ENCODE assay signal across 8 cellular contexts in genomic region chr16:68116256-68116853, GRCh38. TPM values are rescaled to one million over a fixed set of nuclear protein-coding genes. Genes with fewer than 3 reads are reported as not detected.
DNase-seq lines count a peak whose midpoint lies in the region; ATAC-seq, FAIRE-seq and TF ChIP-seq lines count a peak whose summit lies in the region.

No MANE protein-coding gene starts in this region.

- H3K27me3 Mint-ChIP-seq in nephron (ENCODE audit: low read depth) = no peaks in the 10 kb centered on the region

- TF ChIP-seq CTCF in bronchial epithelial cell (IDR thresholded peaks at IDR 0.05; ENCODE audit: insufficient read depth, low read length, severe bottlenecking) (peak; percentile 38), nephron (IDR thresholded peaks at IDR 0.05; ENCODE audit: unreplicated experiment in 3 of 3) (peak; percentile 47 to 53 (median 49))

- no peak for FAIRE-seq in bronchial epithelial cell (lab: Jason Lieb, UNC)

- H3K4me3 Mint-ChIP-seq in nephron = no peak overlapping the region

- no peaks in the 10 kb centered on the region for H3K36me3 ChIP-seq in bronchial epithelial cell (ENCODE audit: control insufficient read depth, insufficient read depth, low read length)

- intact Hi-C loops in posterior cingulate gyrus (cut with DNase I) = no loop called here

- H3K9me3 Mint-ChIP-seq in nephron = peaks cover 15% of the 10 kb centered on the region

- no peak overlapping the region for H3K27ac Mint-ChIP-seq in nephron

- no peak overlapping the region for H3K4me3 ChIP-seq in bronchial epithelial cell (ENCODE audit: low read depth, low read length)

- ATAC-seq in HG02938 (IDR thresholded peaks at IDR 0.05; ENCODE audit: unreplicated experiment) = no peak

- H3K36me3 Mint-ChIP-seq in nephron (ENCODE audit: low read depth) = peaks cover 20% of the 10 kb centered on the region

- H3K4me1 Mint-ChIP-seq in nephron = no peaks in the 10 kb centered on the region

- H3K27me3 ChIP-seq in bronchial epithelial cell (ENCODE audit: control insufficient read depth, insufficient read depth, low read length) = no peaks in the 10 kb centered on the region

- DNase-seq in ELR (ENCODE audit: low read depth) (peak; percentile 58), LoVo (ENCODE audit: low spot score) (peak; percentile 9), bronchial epithelial cell (ENCODE audit: low read depth) (peak; percentile 48), mesenteric fat pad (ENCODE audit: low spot score) (no peak), activated gamma-delta T cell treated with Interleukin-2 at 50 U/mL for 16 hours (no peak), posterior cingulate gyrus (no peak)

RNA-seq across cellular contexts. Expression of gene NFATC3, which starts 31.2 kb away (rescaled TPM):
- total RNA-seq in bronchial epithelial cell = 5.6 and 5.8 TPM in 2 replicates
- 38.2 TPM for total RNA-seq in mesenteric fat pad

Comparison
In these comparisons a context has a peak if more than half of its experiments do, and no peak if none do; other contexts are left out.
1. DNase-seq: peak in ELR (single experiment), LoVo (single experiment) and bronchial epithelial cell (single experiment); none in mesenteric fat pad (single experiment), activated gamma-delta T cell treated with Interleukin-2 at 50 U/mL for 16 hours (single experiment) and posterior cingulate gyrus (0 of 10).